Comparison of ENCODE assay signal across 8 cellular contexts in genomic region chr4:145935253-145936141, GRCh38. TPM values are rescaled to one million over a fixed set of nuclear protein-coding genes. Genes with fewer than 3 reads are reported as not detected.
DNase-seq lines count a peak whose midpoint lies in the region; ATAC-seq and TF ChIP-seq lines count a peak whose summit lies in the region.

No MANE protein-coding gene starts in this region.

- intact Hi-C loops in right lobe of liver (cut with DNase I): no loop called here

- peak overlapping the region; percentile 98 for H3K4me3 Mint-ChIP-seq in chondrocyte (ENCODE audit: unreplicated experiment)

- no peaks in the 10 kb centered on the region for H3K36me3 ChIP-seq in right lobe of liver

- H3K4me3 ChIP-seq in right lobe of liver: peak overlapping the region; percentile 56 to 63 (median 59)

- WGBS in right lobe of liver (ENCODE audit: insufficient coverage, low coverage, low lambda C conversion rate, missing lambda C conversion rate): 30% methylated on average over 12 of the region's 18 CpGs

- peak overlapping the region; percentile 95 for H3K27ac Mint-ChIP-seq in chondrocyte (ENCODE audit: unreplicated experiment)

- H3K4me1 ChIP-seq in right lobe of liver: no peaks in the 10 kb centered on the region

- H3K27me3 Mint-ChIP-seq in chondrocyte (ENCODE audit: low read depth): no peaks in the 10 kb centered on the region

- TF ChIP-seq POLR2A in right lobe of liver (IDR thresholded peaks at IDR 0.05): no peak

- H3K9me3 Mint-ChIP-seq in chondrocyte (ENCODE audit: low read depth): no peaks in the 10 kb centered on the region

- peak; percentile 7 to 36 (median 12) for ATAC-seq in right lobe of liver
- ATAC-seq in HG02938 (IDR thresholded peaks at IDR 0.05; ENCODE audit: unreplicated experiment): no peak

- no peaks in the 10 kb centered on the region for H3K36me3 Mint-ChIP-seq in chondrocyte (ENCODE audit: low read depth)

- H3K9me3 ChIP-seq in right lobe of liver: no peaks in the 10 kb centered on the region

- no peak for TF ChIP-seq CTCF in chondrocyte (IDR thresholded peaks at IDR 0.05)
- no peak for TF ChIP-seq CTCF in right lobe of liver (IDR thresholded peaks at IDR 0.05)

- no peaks in the 10 kb centered on the region for H3K27me3 ChIP-seq in right lobe of liver

- peak overlapping the region in 2 of 3 donors; percentile 60 to 68 for H3K27ac ChIP-seq in right lobe of liver

- DNase-seq in NCI-H510A treated with DMSO at 0.1 percent for 48 hours (lab: John Stamatoyannopoulos, UW): peak; percentile 6
- DNase-seq in NCI-H510A (lab: John Stamatoyannopoulos, UW): no peak
- peak; percentile 28 for DNase-seq in H4 (ENCODE audit: low spot score)
- DNase-seq in OCI-M1 (lab: John Stamatoyannopoulos, UW): peak; percentile 90
- no peak for DNase-seq in chondrocyte (ENCODE audit: low spot score)
- no peak for DNase-seq in right lobe of liver
- DNase-seq in superior temporal gyrus (ENCODE audit: extremely low spot score): peak; percentile 61

- peaks cover 64% of the 10 kb centered on the region for H3K4me1 Mint-ChIP-seq in chondrocyte (ENCODE audit: low read depth)

RNA-seq across cellular contexts. Expression of gene ZNF827, which starts 3.1 kb away (rescaled TPM):
- total RNA-seq in H4 (2014; rRNA removed; shearing (Covaris generic)): 5.2 and 6.7 TPM in 2 replicates
- 23.8 to 40.9 TPM (median 27.6 TPM) in 3 replicates for total RNA-seq in chondrocyte
- 1 to 10 TPM in 1 of 6 experiments, under 1 TPM in 5; 0.28 to 1.6 (median 0.68) TPM for total RNA-seq in right lobe of liver

Comparison
In these comparisons a context has a peak if more than half of its experiments do, and no peak if none do; other contexts are left out.
1. DNase-seq: peak in NCI-H510A treated with DMSO at 0.1 percent for 48 hours (single experiment), H4 (single experiment), OCI-M1 (single experiment) and superior temporal gyrus (single experiment); none in NCI-H510A (single experiment), chondrocyte (single experiment) and right lobe of liver (0 of 3).